Comparison of ENCODE assay signal across 21 cellular contexts in the genomic region with DNA sequence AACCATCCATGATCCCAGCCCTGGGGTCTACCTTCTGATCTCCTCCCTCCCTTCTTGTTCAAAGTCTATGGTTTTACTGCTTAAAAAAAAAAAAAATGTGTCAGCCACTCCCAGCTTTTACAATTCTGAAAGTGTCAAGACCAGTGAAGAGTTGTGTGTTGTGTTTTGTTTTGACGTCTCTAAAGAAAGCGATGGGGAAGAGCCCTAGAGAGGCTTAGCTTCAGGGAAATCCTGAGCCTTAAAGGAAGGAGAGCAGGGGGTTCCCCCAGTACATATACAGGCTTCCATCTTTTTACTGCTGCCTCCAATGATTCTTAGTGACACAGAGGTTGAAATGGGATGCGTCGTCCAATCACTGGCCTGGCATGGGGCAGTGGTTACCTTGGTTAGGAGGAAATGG. TPM values are rescaled to one million over a fixed set of nuclear protein-coding genes. Genes with fewer than 3 reads are reported as not detected.
"Had no signal": no experiment of that assay in that cellular context is flagged by ENCODE, and none has a peak within 500 bp of the region (broad histone marks: within the 10 kb centered on the region; RNA-seq: fewer than 3 reads in every experiment).

No MANE protein-coding gene starts in this region.

- H3K9me3 ChIP-seq: esophagus squamous epithelium, lower lobe of right lung, neutrophil, sigmoid colon had no signal

- ATAC-seq: lower lobe of right lung had no signal

- H3K27me3 ChIP-seq: sigmoid colon had no signal

- H3K4me1 Mint-ChIP-seq: activated naive CD4-positive, alpha-beta T cell treated with anti-CD3 and anti-CD28 coated beads, Interleukin-2, amount 50 U/mL, for 24 hours had no signal

- DNase-seq: activated CD4-positive, alpha-beta T cell treated with anti-CD3 and anti-CD28 coated beads for 1 hour; activated CD8-positive, alpha-beta memory T cell treated with anti-CD3 and anti-CD28 coated beads for 24 hours; activated CD8-positive, alpha-beta memory T cell treated with anti-CD3 and anti-CD28 coated beads, Interleukin-2, amount 50 U/mL, for 48 hours; activated effector memory CD4-positive, alpha-beta T cell treated with anti-CD3 and anti-CD28 coated beads, Interleukin-2, amount 50 U/mL, for 16 hours; activated T-cell treated with anti-CD3 and anti-CD28 coated beads, Interleukin-2, amount 50 U/mL, for 48 hours; dermis blood vessel endothelial cell; effector memory CD4-positive, alpha-beta T cell; esophagus squamous epithelium; lower lobe of right lung; naive B cell; sigmoid colon; stimulated activated CD4-positive, alpha-beta T cell treated with anti-CD3 and anti-CD28 coated beads, Interleukin-1b, Interleukin-23, amount 100 ng/mL, for 48 hours; stimulated activated CD8-positive, alpha-beta memory T cell treated with anti-CD3 and anti-CD28 coated beads, Interleukin-4, amount 100 ng/mL, for 48 hours; stimulated activated naive CD4-positive, alpha-beta T cell treated with Interleukin-2 at 50 U/mL for 16 hours had no signal

- H3K4me3 ChIP-seq: esophagus squamous epithelium, lower lobe of right lung, sigmoid colon, SK-N-MC had no signal

- H3K9me3 Mint-ChIP-seq: activated naive CD4-positive, alpha-beta T cell treated with anti-CD3 and anti-CD28 coated beads, Interleukin-2, amount 50 U/mL, for 24 hours; naive B cell; type B pancreatic cell had no signal

- H3K4me3 Mint-ChIP-seq: activated naive CD4-positive, alpha-beta T cell treated with anti-CD3 and anti-CD28 coated beads, Interleukin-2, amount 50 U/mL, for 24 hours; naive B cell had no signal

- H3K27ac ChIP-seq: esophagus squamous epithelium, lower lobe of right lung, neutrophil, sigmoid colon, SK-N-MC had no signal

- H3K27ac Mint-ChIP-seq: naive B cell, type B pancreatic cell had no signal

- H3K36me3 ChIP-seq: esophagus squamous epithelium, lower lobe of right lung, neutrophil, sigmoid colon, WERI-Rb-1 had no signal

- H3K36me3 Mint-ChIP-seq: activated naive CD4-positive, alpha-beta T cell treated with anti-CD3 and anti-CD28 coated beads, Interleukin-2, amount 50 U/mL, for 24 hours; naive B cell; type B pancreatic cell had no signal

RNA-seq across cellular contexts. Expression of a gene that starts 13.9 kb away (rescaled TPM):
- total RNA-seq: astrocyte; T-helper 2 cell treated with Interferon-gamma antibody and Interleukin-4, amounts not matched to agents 100 ng/mL and 5 ng/mL, for 36 hours had no signal
